Comparison of ENCODE assay signal across 1 cellular context in genomic region chr15:75584121-75584520, GRCh38.
TF ChIP-seq lines count a peak whose summit lies in the region.

No MANE protein-coding gene starts in this region.

TF ChIP-seq in WTC11, 78 proteins besides CTCF, POLR2A, EP300 and RAD21 (continued from another document):
- TF ChIP-seq PRDM15 (CRISPR knock-in tag; IDR thresholded peaks at IDR 0.05) (no peak), KAT7 (CRISPR knock-in tag; IDR thresholded peaks at IDR 0.05; ENCODE audit: borderline replicate concordance) (no peak), PRRX2 (CRISPR knock-in tag; IDR thresholded peaks at IDR 0.05) (no peak), ZNF138 (CRISPR knock-in tag; conservative IDR thresholded peaks at IDR 0.05) (no peak), ZBTB43 (CRISPR knock-in tag; IDR thresholded peaks at IDR 0.05) (no peak), ZNF423 (CRISPR knock-in tag; IDR thresholded peaks at IDR 0.05) (no peak), FOXJ3 (CRISPR knock-in tag; IDR thresholded peaks at IDR 0.05; ENCODE audit: borderline replicate concordance) (no peak), ZNF532 (CRISPR knock-in tag; IDR thresholded peaks at IDR 0.05; ENCODE audit: borderline replicate concordance) (no peak)
